Comparison of ENCODE assay signal across 8 cellular contexts in the genomic region with DNA sequence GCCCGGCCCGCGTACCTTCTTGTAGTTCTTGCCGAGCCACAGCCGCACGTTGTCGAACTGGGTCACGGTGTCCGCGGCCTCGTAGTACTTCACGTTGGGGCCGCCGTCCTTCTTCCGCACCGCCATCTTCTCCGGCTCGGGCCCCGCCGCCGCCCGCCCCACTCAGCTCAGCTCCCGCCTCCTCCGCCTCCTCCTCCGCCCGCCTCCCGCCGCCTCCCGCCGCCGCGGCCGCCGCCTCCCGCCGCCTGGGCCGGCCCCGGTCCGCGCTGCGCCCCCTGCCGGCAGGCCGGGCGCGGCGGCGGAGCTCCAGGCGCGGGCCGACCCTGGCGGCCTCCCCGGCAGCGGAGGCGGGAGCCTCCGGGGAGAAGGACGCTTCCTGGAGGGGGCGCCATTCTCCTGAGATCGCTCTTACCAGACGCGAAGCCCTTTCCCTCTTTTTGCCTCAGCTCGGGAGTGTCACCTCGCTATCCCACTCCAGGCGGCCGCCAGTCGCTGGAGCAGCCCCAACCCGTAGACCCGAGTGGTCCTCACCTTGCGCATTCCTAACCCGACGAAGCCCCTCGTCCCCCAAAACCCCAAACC. TPM values are rescaled to one million over a fixed set of nuclear protein-coding genes. Genes with fewer than 3 reads are reported as not detected.
DNase-seq lines count a peak whose midpoint lies in the region; ATAC-seq and TF ChIP-seq lines count a peak whose summit lies in the region.

A gene (minus strand): TSS at position 148 of the 582 bp plus-strand sequence. CDS start 22 bp downstream, at position 126.

- H2BK5ac ChIP-seq in mesendoderm (ENCODE audit: low read length) = peak within 1 kb of the TSS; percentile 76

- H3K4me1 ChIP-seq in endocrine pancreas (ENCODE audit: control insufficient read depth, insufficient read depth, low read length) (peaks cover 4% of the 10 kb centered on the region), mesendoderm (ENCODE audit: control insufficient read depth, low read depth, low read length) (peaks cover 5% of the 10 kb centered on the region)

- H3K27ac Mint-ChIP-seq in CD14-positive monocyte = peak within 1 kb of the TSS; percentile 87 to 96 (median 92)

- H3K36me3 ChIP-seq in endocrine pancreas (ENCODE audit: control insufficient read depth, insufficient read depth, low read length) (no peaks in the 10 kb centered on the region), mesendoderm (ENCODE audit: control insufficient read depth, insufficient read depth, low read length) (peaks cover 4% of the 10 kb centered on the region)

- peak within 1 kb of the TSS; percentile 75 for H3K23ac ChIP-seq in mesendoderm (ENCODE audit: low read length)

- H3K79me1 ChIP-seq in mesendoderm (ENCODE audit: low read length) = peaks cover 8% of the 10 kb centered on the region

- H3K9ac ChIP-seq in endocrine pancreas (ENCODE audit: control insufficient read depth, insufficient read depth, low read length) (peak within 1 kb of the TSS; percentile 97), mesendoderm (ENCODE audit: low read length) (peak within 1 kb of the TSS; percentile 98)

- peak within 1 kb of the TSS; percentile 91 for H3K4me2 ChIP-seq in mesendoderm (ENCODE audit: low read length)

- H2BK15ac ChIP-seq in mesendoderm (replicated peaks; ENCODE audit: low read depth) = no peak within 1 kb of the TSS

- peaks cover 17 to 25% of the 10 kb centered on the region in 2 donors for H3K36me3 Mint-ChIP-seq in CD14-positive monocyte

- H3K4me1 Mint-ChIP-seq in CD14-positive monocyte = peaks cover 43% of the 10 kb centered on the region

- H3K79me2 ChIP-seq in mesendoderm (ENCODE audit: control insufficient read depth, insufficient read depth, low read length) = peaks cover 26% of the 10 kb centered on the region

- no peaks in the 10 kb centered on the region for H3K27me3 Mint-ChIP-seq in CD14-positive monocyte (ENCODE audit: low read depth in 3 of 3)

- H3K9me3 ChIP-seq in endocrine pancreas (ENCODE audit: control insufficient read depth, low read length) = no peaks in the 10 kb centered on the region

- H3K18ac ChIP-seq in mesendoderm (ENCODE audit: low read length) = peak within 1 kb of the TSS; percentile 97

- peak within 1 kb of the TSS; percentile 97 for H3K56ac ChIP-seq in mesendoderm (ENCODE audit: low read length)

- peak within 1 kb of the TSS; percentile 60 for H3K4ac ChIP-seq in mesendoderm (ENCODE audit: low read depth, low read length)

- peak; percentile 77 for TF ChIP-seq CTCF in CD14-positive monocyte (IDR thresholded peaks at IDR 0.05)

- H3K27me3 ChIP-seq in endocrine pancreas (ENCODE audit: control insufficient read depth, insufficient read depth, low read length) = no peaks in the 10 kb centered on the region
- H3K27me3 ChIP-seq in mesendoderm (ENCODE audit: insufficient read depth, low read length, poor library complexity) = no peaks in the 10 kb centered on the region

- H4K5ac ChIP-seq in mesendoderm (ENCODE audit: low read length) = no peak within 1 kb of the TSS

- peak; percentile 62 for ATAC-seq in GM19395 (IDR thresholded peaks at IDR 0.05; ENCODE audit: unreplicated experiment)

- peak within 1 kb of the TSS; percentile 95 to 96 for H3K4me3 Mint-ChIP-seq in CD14-positive monocyte

- H3K4me3 ChIP-seq in endocrine pancreas (ENCODE audit: control insufficient read depth, insufficient read depth, low read length) (peak within 1 kb of the TSS; percentile 43), mesendoderm (ENCODE audit: low read length) (peak within 1 kb of the TSS; percentile 97)

- H3K9me3 Mint-ChIP-seq in CD14-positive monocyte = no peaks in the 10 kb centered on the region

- peak within 1 kb of the TSS; percentile 95 for H3K27ac ChIP-seq in mesendoderm (ENCODE audit: low read depth, low read length)

- peak within 1 kb of the TSS; percentile 23 for H2BK120ac ChIP-seq in mesendoderm (ENCODE audit: low read depth, low read length)

- DNase-seq in CD14-positive monocyte (ENCODE audit: low spot score) (peak; percentile 80), HS-27A (ENCODE audit: low read depth) (peak; percentile 55), NOMO-1 (lab: John Stamatoyannopoulos, UW; ENCODE audit: unreplicated experiment in 2 of 2) (peak; percentile 81 to 88), mesendoderm (peak; percentile 95)
- DNase-seq in activated CD8-positive, alpha-beta memory T cell treated with anti-CD3 and anti-CD28 coated beads for 48 hours (ENCODE audit: low read depth in 2 of 3, low spot score in 2 of 3) = peak; percentile 66 to 74 (median 73)
- DNase-seq in stimulated activated CD8-positive, alpha-beta memory T cell treated with anti-CD3 and anti-CD28 coated beads, Interleukin-12 subunit alpha, Interleukin-12 subunit beta, amount 100 ng/mL, for 4 hours (ENCODE audit: low read depth) = peak; percentile 74

- H2AK5ac ChIP-seq in mesendoderm (ENCODE audit: low read length) = no peak within 1 kb of the TSS

- intact Hi-C loops in CD14-positive monocyte (cut with micrococcal nuclease) = loop anchor here (2.0 to 5.0 kb wide), 5 partner anchors 31 to 71 kb away; a partner anchor contains a TSS

- H4K8ac ChIP-seq in mesendoderm (ENCODE audit: low read depth, low read length) = peak within 1 kb of the TSS; percentile 16

- WGBS in mesendoderm (ENCODE audit: extremely low coverage, insufficient coverage, low lambda C conversion rate) = no CpG with 5 or more reads among the region's 71 CpGs

RNA-seq across cellular contexts. Expression of the gene that starts here (rescaled TPM):
- polyA plus RNA-seq in CD14-positive monocyte = 10 to 100 TPM; 22.2 to 43.5 TPM
- 28.6 TPM for polyA plus RNA-seq in mesendoderm (2013, experiment 1 of 2)
- 30.8 TPM for polyA plus RNA-seq in mesendoderm (2013, experiment 2 of 2)

Comparison
In these comparisons a context has a peak if more than half of its experiments do, and no peak if none do; other contexts are left out.
1. Peak in every context shown above with its lines: DNase-seq, ATAC-seq, H3K4me3 ChIP-seq and H3K27ac ChIP-seq.